Comparison of ENCODE assay signal across 22 cellular contexts in genomic region chr2:144481109-144481508, GRCh38. TPM values are rescaled to one million over a fixed set of nuclear protein-coding genes. Genes with fewer than 3 reads are reported as not detected.
DNase-seq lines count a peak whose midpoint lies in the region; ATAC-seq, FAIRE-seq and TF ChIP-seq lines count a peak whose summit lies in the region.
"Had no signal": no experiment of that assay in that cellular context is flagged by ENCODE, and none has a peak within 500 bp of the region (broad histone marks: within the 10 kb centered on the region; RNA-seq: fewer than 3 reads in every experiment).

No MANE protein-coding gene starts in this region.

- peak overlapping the region; percentile 5 for H3K27ac ChIP-seq in OCI-LY1 (ENCODE audit: low read depth, low read length, poor library complexity, severe bottlenecking)
- H3K27ac ChIP-seq in K562 (ENCODE audit: extremely low read depth, low read depth, low read length), result no peak overlapping the region; the same call in 2 of the 3 replicates
- no peak overlapping the region for H3K27ac ChIP-seq in mesendoderm (ENCODE audit: low read depth, low read length)
- peak overlapping the region; percentile 71 for H3K27ac ChIP-seq in substantia nigra (ENCODE audit: low read depth, low read length, poor library complexity, severe bottlenecking)
- H3K27ac ChIP-seq: gastrocnemius medialis, neutrophil, SJCRH30, thyroid gland had no signal

- H3K23ac ChIP-seq in mesendoderm (ENCODE audit: low read length), result peak overlapping the region; percentile 71

- no peaks in the 10 kb centered on the region; the same call in 1 of the 2 replicates for H3F3A ChIP-seq in OCI-LY1 (ENCODE audit: insufficient read depth, low read length)

- in situ Hi-C loops in K562 (cut with MboI), result no loop called here

- peak; percentile 16; the same call in 1 of the 3 replicates for ATAC-seq in K562
- no peak for ATAC-seq in HG02798 (IDR thresholded peaks at IDR 0.05; ENCODE audit: poor library complexity, unreplicated experiment)
- ATAC-seq in HG02884 (IDR thresholded peaks at IDR 0.05; ENCODE audit: unreplicated experiment), result no peak
- ATAC-seq: gastrocnemius medialis, sciatic nerve had no signal

- H3K36me3 ChIP-seq in OCI-LY1 (ENCODE audit: insufficient read depth, low read length) (peaks cover 23% of the 10 kb centered on the region; the same call in 1 of the 2 replicates), K562 (ENCODE audit: control insufficient read depth, insufficient read depth, low read length) (peaks cover 91% of the 10 kb centered on the region), mesendoderm (ENCODE audit: control insufficient read depth, insufficient read depth, low read length) (no peaks in the 10 kb centered on the region)
- H3K36me3 ChIP-seq: gastrocnemius medialis, neutrophil, thyroid gland had no signal

- no peak overlapping the region for H3K18ac ChIP-seq in mesendoderm (ENCODE audit: low read length)

- no peak overlapping the region for H3K56ac ChIP-seq in mesendoderm (ENCODE audit: low read length)

- FAIRE-seq in K562 (lab: Jason Lieb, UNC), result no peak

- no peak overlapping the region for H4K5ac ChIP-seq in mesendoderm (ENCODE audit: low read length)

- CTCF ChIA-PET in K562 (lab: Yijun Ruan, JAX; ENCODE audit: low intra/inter-chr PET ratio), result no interaction called here

- H3K9me1 ChIP-seq in K562 (ENCODE audit: control insufficient read depth, insufficient read depth, low read length), result peaks cover 5% of the 10 kb centered on the region

- no peak overlapping the region for H4K8ac ChIP-seq in mesendoderm (ENCODE audit: low read depth, low read length)

- no peak for TF ChIP-seq POLR2A in K562 (conservative IDR thresholded peaks at IDR 0.05)

- H2BK5ac ChIP-seq in mesendoderm (ENCODE audit: low read length), result no peak overlapping the region

- H2AFZ ChIP-seq in OCI-LY1 (ENCODE audit: low read length) (no peak overlapping the region), K562 (ENCODE audit: low read depth, low read length) (no peak overlapping the region)

- TF ChIP-seq CTCF in OCI-LY1 (IDR thresholded peaks at IDR 0.05; ENCODE audit: low read length) (no peak), K562 (IDR thresholded peaks at IDR 0.05 in 2 of 3, conservative IDR thresholded peaks at IDR 0.05 in 1 of 3; ENCODE audit: insufficient read depth in 2 of 3, low read depth in 1 of 3, low read length in 3 of 3) (no peak)

- no peak overlapping the region for H2BK120ac ChIP-seq in mesendoderm (ENCODE audit: low read depth, low read length)

- no peak overlapping the region for H2AK5ac ChIP-seq in mesendoderm (ENCODE audit: low read length)

- H3K4me2 ChIP-seq in OCI-LY1 (ENCODE audit: low read length) (no peak overlapping the region), K562 (ENCODE audit: insufficient read depth, low read length) (no peak overlapping the region), mesendoderm (ENCODE audit: low read length) (no peak overlapping the region)

- H3K4me3 ChIP-seq in OCI-LY1 (ENCODE audit: low read depth, low read length, poor library complexity, severe bottlenecking), result no peak overlapping the region
- no peak overlapping the region for H3K4me3 ChIP-seq in K562
- no peak overlapping the region for H3K4me3 ChIP-seq in mesendoderm (ENCODE audit: low read length)
- H3K4me3 ChIP-seq: gastrocnemius medialis, lung, SJCRH30, thyroid gland had no signal

- no peak overlapping the region for H3K9ac ChIP-seq in OCI-LY1 (ENCODE audit: low read length)
- no peak overlapping the region for H3K9ac ChIP-seq in K562 (ENCODE audit: insufficient read depth in 1 of 2, low read depth in 2 of 2, low read length in 2 of 2)
- no peak overlapping the region for H3K9ac ChIP-seq in mesendoderm (ENCODE audit: low read length)

- H3K4me1 ChIP-seq in OCI-LY1 (ENCODE audit: insufficient read depth, low read length, severe bottlenecking), result peaks cover 57% of the 10 kb centered on the region
- peaks cover 0 to 19% of the 10 kb centered on the region in 2 experiments for H3K4me1 ChIP-seq in K562 (replicated peaks in 1 of 2; ENCODE audit: control insufficient read depth in 2 of 2, insufficient read depth in 2 of 2, low read length in 2 of 2)
- H3K4me1 ChIP-seq in mesendoderm (ENCODE audit: control insufficient read depth, low read depth, low read length), result peaks cover 6% of the 10 kb centered on the region

- H3K9me3 ChIP-seq in OCI-LY1 (ENCODE audit: low read length) (no peaks in the 10 kb centered on the region), K562 (replicated peaks; ENCODE audit: control insufficient read depth, insufficient read depth, low read depth, low read length) (no peaks in the 10 kb centered on the region)
- H3K9me3 ChIP-seq: gastrocnemius medialis, neutrophil, SJCRH30, thyroid gland had no signal

- no peaks in the 10 kb centered on the region for H3K79me1 ChIP-seq in mesendoderm (ENCODE audit: low read length)

- 79% methylated on average over 6 of the region's 6 CpGs for WGBS in K562 (ENCODE audit: insufficient coverage, low coverage, missing lambda C conversion rate)
- 100% methylated on average over 2 of the region's 6 CpGs for WGBS in mesendoderm (ENCODE audit: extremely low coverage, insufficient coverage, low lambda C conversion rate)

- POLR2A ChIA-PET in K562 (lab: Yijun Ruan, JAX), result no interaction called here

- H3K4ac ChIP-seq in mesendoderm (ENCODE audit: low read depth, low read length), result no peak overlapping the region

- no peak overlapping the region for H2BK15ac ChIP-seq in mesendoderm (replicated peaks; ENCODE audit: low read depth)

- intact Hi-C loops in K562 (cut with micrococcal nuclease), result no loop called here

- TF ChIP-seq RAD21 in K562 (CRISPR knock-in tag; conservative IDR thresholded peaks at IDR 0.05 in 1 of 2, IDR thresholded peaks at IDR 0.05 in 1 of 2), result no peak

- no peaks in the 10 kb centered on the region for H3K9me2 ChIP-seq in OCI-LY1 (ENCODE audit: low read depth, low read length)

- BruUV-seq in K562 (replicated peaks; lab: Mats Ljungman, UMichigan), result no TSS peak

- H3K27me3 ChIP-seq in OCI-LY1 (ENCODE audit: insufficient read depth, low read length) (no peaks in the 10 kb centered on the region), K562 (ENCODE audit: control insufficient read depth in 2 of 2, insufficient read depth in 2 of 2, low read length in 2 of 2) (no peaks in the 10 kb centered on the region), mesendoderm (ENCODE audit: insufficient read depth, low read length, poor library complexity) (no peaks in the 10 kb centered on the region)
- H3K27me3 ChIP-seq: gastrocnemius medialis, neutrophil, SJCRH30, thyroid gland had no signal

- DNase-seq in K562 (ENCODE audit: extremely low read depth in 1 of 4, low spot score in 3 of 4), result no peak
- no peak for DNase-seq in mesendoderm
- no peak for DNase-seq in substantia nigra (lab: John Stamatoyannopoulos, UW)
- no peak for DNase-seq in DMS79 (lab: John Stamatoyannopoulos, UW)
- DNase-seq: activated CD4-positive, alpha-beta T cell treated with anti-CD3 and anti-CD28 coated beads for 48 hours; activated naive CD8-positive, alpha-beta T cell treated with anti-CD3 and anti-CD28 coated beads, Interleukin-2, amount 10 ng/mL, durations not matched to agents 7 days and 5 days; activated T-cell treated with anti-CD3 and anti-CD28 coated beads for 4 hours; gastrocnemius medialis; GF-D8; H7; NCI-H1436 treated with DMSO at 0.1 percent for 48 hours; NCI-H446; SJCRH30; stimulated activated CD4-positive, alpha-beta T cell treated with anti-CD3 and anti-CD28 coated beads, Interleukin-1b, Interleukin-23, amount 100 ng/mL, for 48 hours; T1000; thyroid gland had no signal

- H3K79me2 ChIP-seq in OCI-LY1 (ENCODE audit: insufficient read depth, low read length) (peaks cover 13% of the 10 kb centered on the region; the same call in 1 of the 2 replicates), K562 (ENCODE audit: control insufficient read depth, insufficient read depth, low read length) (peaks cover 100% of the 10 kb centered on the region), mesendoderm (ENCODE audit: control insufficient read depth, insufficient read depth, low read length) (no peaks in the 10 kb centered on the region)

- H4K20me1 ChIP-seq in OCI-LY1 (ENCODE audit: insufficient read depth, low read length) (no peaks in the 10 kb centered on the region), K562 (replicated peaks; ENCODE audit: control insufficient read depth, insufficient read depth, low read length) (peaks cover 15% of the 10 kb centered on the region)

- TF ChIP-seq EP300 in K562 (IDR thresholded peaks at IDR 0.05; ENCODE audit: low read length), result no peak

TF ChIP-seq in K562, 482 proteins besides CTCF, POLR2A, EP300 and RAD21 (continues in another document):
- TF ChIP-seq PHTF2 (CRISPR knock-in tag; IDR thresholded peaks at IDR 0.05) (no peak), MAFG (tag; conservative IDR thresholded peaks at IDR 0.05) (no peak), POLR2G (IDR thresholded peaks at IDR 0.05; ENCODE audit: low read depth, low read length) (0 out of 2 replicates have a peak, but pooled peaks have one; percentile 17), BHLHE40 (IDR thresholded peaks at IDR 0.05; ENCODE audit: low read length) (no peak), FUS (optimal IDR thresholded peaks at IDR 0.05; ENCODE audit: low read depth, low read length) (no peak), EZH2 (IDR thresholded peaks at IDR 0.05; ENCODE audit: borderline replicate concordance, low read depth, low read length) (no peak), RBBP5 (IDR thresholded peaks at IDR 0.05; ENCODE audit: borderline replicate concordance, insufficient read depth, low read length, poor library complexity, severe bottlenecking) (no peak)

RNA-seq across cellular contexts. Expression of gene ZEB2, which starts 38.8 kb away (rescaled TPM):
- 342 and 614 TPM in 2 replicates for total RNA-seq in K562 (2011; cell fraction: chromatin; rRNA removed; ENCODE audit: low replicate concordance)
- total RNA-seq in K562 (2011; cell fraction: nucleolus; rRNA removed), result 113 and 153 TPM in 2 replicates
- total RNA-seq in K562 (2011; cell fraction: nucleoplasm; rRNA removed), result 327 and 692 TPM in 2 replicates
- total RNA-seq in K562 (2014; rRNA removed), result 65.0 and 72.3 TPM in 2 replicates
- total RNA-seq in K562 (2014; rRNA removed; fragmentation: Illumina TruSeq; extraction: Trizol), result 87.9 and 96.2 TPM in 2 replicates
- 82.2 and 85.8 TPM in 2 replicates for total RNA-seq in K562 (2015; rRNA removed; fragmentation: Illumina TruSeq; extraction: Trizol)
- 101 and 113 TPM in 2 replicates for total RNA-seq in K562 (2021)
- 66.9 and 73.3 TPM in 2 replicates for polyA plus RNA-seq in K562 (2011; rRNA removed)
- 37.5 and 39.9 TPM in 2 replicates for polyA plus RNA-seq in K562 (2011; cell fraction: cytosol; rRNA removed)
- polyA plus RNA-seq in K562 (2011; cell fraction: nucleus; rRNA removed), result 143 and 148 TPM in 2 replicates
- 33.6 and 40.1 TPM in 2 replicates for polyA plus RNA-seq in K562 (2012)
- polyA plus RNA-seq in K562 (2014; fragmentation: Illumina TruSeq; extraction: Trizol), result 52.2 and 57.2 TPM in 2 replicates
- polyA plus RNA-seq in K562 (2014; fragmentation: Nextera tagmentation; extraction: Ambion mirVana), result 10 to 100 TPM; 15.1 to 30.1 TPM
- 46.5 and 50.2 TPM in 2 replicates for polyA plus RNA-seq in K562 (2014; rRNA removed)
- 369 and 399 TPM in 2 replicates for polyA minus RNA-seq in K562 (2011; rRNA and poly(A)+ RNA removed)
- polyA minus RNA-seq in K562 (2011; cell fraction: cytosol; rRNA and poly(A)+ RNA removed), result 41.4 and 51.2 TPM in 2 replicates
- 431 and 576 TPM in 2 replicates for polyA minus RNA-seq in K562 (2011; cell fraction: nucleus; rRNA and poly(A)+ RNA removed)
- 0.74 TPM for polyA plus RNA-seq in mesendoderm (2013, experiment 1 of 2)
- 0.83 TPM for polyA plus RNA-seq in mesendoderm (2013, experiment 2 of 2)

Comparison
In these comparisons a context has a peak if more than half of its experiments do, and no peak if none do; other contexts are left out.
1. H3K27ac ChIP-seq: peak in OCI-LY1 (single experiment) and substantia nigra (single experiment); none in K562 (single experiment) and mesendoderm (single experiment).